Comparison of ENCODE assay signal across 17 cellular contexts in genomic region chr14:27553820-27554219, GRCh38.
A peak's percentile ranks its signal among the peaks of the same experiment; 100 is the strongest.
DNase-seq lines count a peak whose midpoint lies in the region; ATAC-seq and TF ChIP-seq lines count a peak whose summit lies in the region.
"Had no signal": no experiment of that assay in that cellular context is flagged by ENCODE, and none has a peak within 500 bp of the region (broad histone marks: within the 10 kb centered on the region; RNA-seq: fewer than 3 reads in every experiment).

No MANE protein-coding gene starts in this region.

- no peak overlapping the region for H3K27ac Mint-ChIP-seq in neural progenitor cell
- H3K27ac Mint-ChIP-seq: activated T-cell treated with anti-CD3 and anti-CD28 coated beads, Interleukin-2, amount 50 U/mL, for 72 hours had no signal

- DNase-seq in H4 (ENCODE audit: low spot score), result peak; percentile 10
- peak; percentile 1 for DNase-seq in epithelial cell of esophagus (ENCODE audit: low read depth)
- DNase-seq in neural progenitor cell (ENCODE audit: low spot score), result peak; percentile 32
- no peak for DNase-seq in activated gamma-delta T cell (lab: John Stamatoyannopoulos, UW)
- DNase-seq: activated CD4-positive, alpha-beta T cell treated with anti-CD3 and anti-CD28 coated beads, Interleukin-2, amount 50 U/mL, for 1 hour; activated T-cell treated with anti-CD3 and anti-CD28 coated beads, Interleukin-2, amount 50 U/mL, for 72 hours; effector memory CD4-positive, alpha-beta T cell; heart right ventricle; lower lobe of right lung; NCI-H1436 treated with DMSO at 0.1 percent for 48 hours; nucleus accumbens; thyroid gland had no signal

- H3K4me2 ChIP-seq in OCI-LY1 (ENCODE audit: low read length), result no peak overlapping the region
- no peak overlapping the region for H3K4me2 ChIP-seq in neural progenitor cell

- H3K4me3 Mint-ChIP-seq in neural progenitor cell, result no peak overlapping the region
- H3K4me3 Mint-ChIP-seq: activated T-cell treated with anti-CD3 and anti-CD28 coated beads, Interleukin-2, amount 50 U/mL, for 72 hours had no signal

- TF ChIP-seq CTCF in OCI-LY1 (IDR thresholded peaks at IDR 0.05; ENCODE audit: low read length), result peak; percentile 19; the same call in 1 of the 2 replicates
- no peak for TF ChIP-seq CTCF in epithelial cell of esophagus (IDR thresholded peaks at IDR 0.05; ENCODE audit: insufficient read depth, low read depth, low read length, missing control alignments)
- TF ChIP-seq CTCF in neural progenitor cell (IDR thresholded peaks at IDR 0.05), result peak; percentile 49

- H3F3A ChIP-seq in OCI-LY1 (ENCODE audit: insufficient read depth, low read length) (no peaks in the 10 kb centered on the region), neural progenitor cell (ENCODE audit: low read depth) (no peaks in the 10 kb centered on the region)

- H3K9me2 ChIP-seq in OCI-LY1 (ENCODE audit: low read depth, low read length), result no peaks in the 10 kb centered on the region

- H3K4me1 ChIP-seq in OCI-LY1 (ENCODE audit: insufficient read depth, low read length, severe bottlenecking) (no peaks in the 10 kb centered on the region), neural progenitor cell (no peaks in the 10 kb centered on the region)
- H3K4me1 ChIP-seq: heart right ventricle, lower lobe of right lung, thyroid gland had no signal

- ATAC-seq in GM18520 (IDR thresholded peaks at IDR 0.05; ENCODE audit: unreplicated experiment), result no peak
- ATAC-seq in GM18511 (IDR thresholded peaks at IDR 0.05; ENCODE audit: unreplicated experiment), result no peak
- no peak for ATAC-seq in HG03159 (IDR thresholded peaks at IDR 0.05; ENCODE audit: unreplicated experiment)
- ATAC-seq: activated T-cell treated with anti-CD3 and anti-CD28 coated beads, Interleukin-2, amount 50 U/mL, for 72 hours; heart right ventricle; K562; lower lobe of right lung had no signal

- H3K79me2 ChIP-seq in OCI-LY1 (ENCODE audit: insufficient read depth, low read length) (no peaks in the 10 kb centered on the region), neural progenitor cell (ENCODE audit: low read depth) (no peaks in the 10 kb centered on the region)

- H3K27me3 ChIP-seq in OCI-LY1 (ENCODE audit: insufficient read depth, low read length), result no peaks in the 10 kb centered on the region
- no peaks in the 10 kb centered on the region for H3K27me3 ChIP-seq in neural progenitor cell
- H3K27me3 ChIP-seq: heart right ventricle, thyroid gland had no signal

- no peaks in the 10 kb centered on the region for H3K4me1 Mint-ChIP-seq in neural progenitor cell

- H3K36me3 ChIP-seq in OCI-LY1 (ENCODE audit: insufficient read depth, low read length), result no peaks in the 10 kb centered on the region
- H3K36me3 ChIP-seq in neural progenitor cell, result no peaks in the 10 kb centered on the region
- H3K36me3 ChIP-seq: heart right ventricle, lower lobe of right lung, thyroid gland had no signal

- H3K27ac ChIP-seq in OCI-LY1 (ENCODE audit: low read depth, low read length, poor library complexity, severe bottlenecking) (no peak overlapping the region), neural progenitor cell (no peak overlapping the region)
- H3K27ac ChIP-seq: heart right ventricle, lower lobe of right lung, thyroid gland had no signal

- H2AFZ ChIP-seq in OCI-LY1 (ENCODE audit: low read length) (no peak overlapping the region), neural progenitor cell (replicated peaks) (no peak overlapping the region)

- no peaks in the 10 kb centered on the region for H4K20me1 ChIP-seq in OCI-LY1 (ENCODE audit: insufficient read depth, low read length)
- no peaks in the 10 kb centered on the region for H4K20me1 ChIP-seq in neural progenitor cell (ENCODE audit: low read depth)

- H3K4me3 ChIP-seq in OCI-LY1 (ENCODE audit: low read depth, low read length, poor library complexity, severe bottlenecking) (no peak overlapping the region), epithelial cell of esophagus (ENCODE audit: low read length) (no peak overlapping the region), neural progenitor cell (no peak overlapping the region)
- H3K4me3 ChIP-seq: heart right ventricle, K562, lower lobe of right lung, thyroid gland had no signal

- H3K36me3 Mint-ChIP-seq in neural progenitor cell, result no peaks in the 10 kb centered on the region

- H3K9ac ChIP-seq in OCI-LY1 (ENCODE audit: low read length), result no peak overlapping the region
- no peak overlapping the region for H3K9ac ChIP-seq in neural progenitor cell

- H3K9me3 Mint-ChIP-seq in neural progenitor cell, result peaks cover 7% of the 10 kb centered on the region

- no peaks in the 10 kb centered on the region for H3K27me3 Mint-ChIP-seq in neural progenitor cell (ENCODE audit: insufficient read depth, low read depth)

- H3K9me3 ChIP-seq in OCI-LY1 (ENCODE audit: low read length) (no peaks in the 10 kb centered on the region), neural progenitor cell (ENCODE audit: low read depth) (no peaks in the 10 kb centered on the region)
- H3K9me3 ChIP-seq: lower lobe of right lung, thyroid gland had no signal
